In genomic region chr2:28394331-28394877, GRCh38 we compare ENCODE assay signal across 8 cellular contexts. TPM values are rescaled to one million over a fixed set of nuclear protein-coding genes. Genes with fewer than 3 reads are reported as not detected.
A peak's percentile ranks its signal among the peaks of the same experiment; 100 is the strongest.
DNase-seq lines count a peak whose midpoint lies in the region; ATAC-seq and TF ChIP-seq lines count a peak whose summit lies in the region.

No MANE protein-coding gene starts in this region.

- H3K36me3 ChIP-seq in HUES6 (ENCODE audit: control insufficient read depth, insufficient read depth, low read length): no peaks in the 10 kb centered on the region
- H3K36me3 ChIP-seq in uterus: no peaks in the 10 kb centered on the region

- TF ChIP-seq POLR2A in lower leg skin (IDR thresholded peaks at IDR 0.05) (no peak), uterus (IDR thresholded peaks at IDR 0.05) (peak; percentile 50 to 54)

- H3K27me3 ChIP-seq in HUES6 (ENCODE audit: control insufficient read depth, insufficient read depth, low read length): peaks cover 46% of the 10 kb centered on the region
- H3K27me3 ChIP-seq in uterus: no peaks in the 10 kb centered on the region

- H3K27ac ChIP-seq in HUES6 (ENCODE audit: low read depth, low read length): no peak overlapping the region
- peak overlapping the region; percentile 92 for H3K27ac ChIP-seq in caudate nucleus (ENCODE audit: low read depth, low read length)
- peak overlapping the region; percentile 99 to 100 for H3K27ac ChIP-seq in uterus

- no peak for TF ChIP-seq CTCF in lower leg skin (IDR thresholded peaks at IDR 0.05)
- no peak for TF ChIP-seq CTCF in uterus (IDR thresholded peaks at IDR 0.05)

- WGBS in lower leg skin, 2 donors: 0 to 1% methylated on average over 21 of the region's 21 CpGs

- peak overlapping the region; percentile 72 for H3K9ac ChIP-seq in HUES6 (ENCODE audit: low read length)

- DNase-seq in Ammon's horn (ENCODE audit: low spot score) (peak; percentile 40), caudate nucleus (lab: John Stamatoyannopoulos, UW) (peak in 7 of 61 donors; percentile 9 to 52 (median 32)), lower leg skin (ENCODE audit: low spot score in 2 of 2) (peak in 1 of 2 donors; percentile 93), uterus (peak; percentile 40 to 72), HPDE6-E6E7 (ENCODE audit: extremely low spot score) (no peak)

- H3K4me1 ChIP-seq in HUES6 (ENCODE audit: control insufficient read depth, insufficient read depth, low read length) (peaks cover 24% of the 10 kb centered on the region), uterus (peaks cover 0 to 12% of the 10 kb centered on the region in 2 donors)

- H3K4me3 ChIP-seq in HUES6 (ENCODE audit: low read depth, low read length) (peak overlapping the region; percentile 64), lower leg skin (ENCODE audit: low read depth, poor library complexity, severe bottlenecking) (peak overlapping the region; percentile 97), uterus (peak overlapping the region; percentile 71 to 95)

- H3K9me3 ChIP-seq in HUES6 (ENCODE audit: control insufficient read depth, insufficient read depth, low read depth, low read length): no peaks in the 10 kb centered on the region
- no peaks in the 10 kb centered on the region for H3K9me3 ChIP-seq in uterus

- intact Hi-C loops in lower leg skin (cut with DNase I; ENCODE audit: low total_unique reads): no loop called here
- intact Hi-C loops in uterus (cut with DNase I; ENCODE audit: low total_unique reads): loop anchor here (5.0 to 10.0 kb wide), 3 partner anchors 310 to 687 kb away; partner anchors contain the start of genes BABAM2 and RBKS

- ATAC-seq in GM18517 (IDR thresholded peaks at IDR 0.05; ENCODE audit: unreplicated experiment) (no peak), GM21423 (IDR thresholded peaks at IDR 0.05; ENCODE audit: unreplicated experiment) (no peak)

RNA-seq across cellular contexts. Expression of gene FOSL2, which starts 1.7 kb away (rescaled TPM):
- total RNA-seq in lower leg skin (100 to 1,000 TPM; 189 to 423 (median 301) TPM), uterus (100 to 1,000 TPM in 1 of 4 donors, 10 to 100 TPM in 3; 39.8 to 134 (median 58.7) TPM)

Comparison
In these comparisons a context has a peak if more than half of its experiments do, and no peak if none do; other contexts are left out.
1. POLR2A ChIP-seq: peak in uterus (2 of 2); none in lower leg skin (0 of 2).
2. Peak in every context shown above with its lines, with median percentiles within 50 percentile points of each other: H3K4me3 ChIP-seq.